1 cellular context compared by ENCODE assay signal in the genomic region with DNA sequence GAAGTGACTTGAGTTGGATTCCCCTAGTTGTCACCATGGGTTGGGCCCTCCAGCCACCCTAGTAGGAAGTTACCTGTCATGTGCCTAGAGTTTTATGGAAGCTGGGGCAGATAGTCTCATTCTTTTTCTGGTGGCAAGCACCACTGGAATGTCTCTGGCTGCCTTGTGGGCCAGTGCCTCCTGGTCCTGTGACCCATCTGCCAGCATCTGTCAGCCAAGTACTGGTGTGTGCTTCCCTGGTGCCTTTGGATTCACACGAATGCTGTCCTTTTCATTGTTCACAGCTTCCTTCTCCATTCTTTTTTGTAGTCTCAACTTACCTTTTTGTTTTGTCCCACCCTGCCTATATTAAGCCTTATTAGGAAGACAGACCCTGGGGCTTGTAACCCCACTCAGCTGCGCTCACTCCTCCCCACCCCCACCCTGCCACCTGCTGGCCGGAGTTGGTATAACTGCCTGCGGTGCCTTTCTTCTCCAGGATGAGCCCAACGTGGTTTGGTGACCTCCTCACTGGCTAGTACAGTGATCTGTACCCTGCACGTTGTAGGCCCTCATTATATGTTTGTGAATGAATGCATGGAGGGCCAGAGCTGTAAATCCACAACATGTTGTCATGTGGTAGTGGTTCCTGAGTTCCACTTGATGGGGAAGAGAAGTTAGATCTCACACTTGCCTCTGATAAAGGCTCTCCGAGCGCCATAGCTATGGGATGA.
A peak's percentile ranks its signal among the peaks of the same experiment; 100 is the strongest.
TF ChIP-seq lines count a peak whose summit lies in the region.

No MANE protein-coding gene starts in this region.

TF ChIP-seq in GM12878, 131 proteins besides CTCF, POLR2A, EP300 and RAD21 (continued from another document):
- TF ChIP-seq ZBTB40 (IDR thresholded peaks at IDR 0.05; ENCODE audit: borderline replicate concordance) = no peak
- TF ChIP-seq STAT3 (IDR thresholded peaks at IDR 0.05; ENCODE audit: low read depth, low read length) = no peak
- TF ChIP-seq, protein P1, sequence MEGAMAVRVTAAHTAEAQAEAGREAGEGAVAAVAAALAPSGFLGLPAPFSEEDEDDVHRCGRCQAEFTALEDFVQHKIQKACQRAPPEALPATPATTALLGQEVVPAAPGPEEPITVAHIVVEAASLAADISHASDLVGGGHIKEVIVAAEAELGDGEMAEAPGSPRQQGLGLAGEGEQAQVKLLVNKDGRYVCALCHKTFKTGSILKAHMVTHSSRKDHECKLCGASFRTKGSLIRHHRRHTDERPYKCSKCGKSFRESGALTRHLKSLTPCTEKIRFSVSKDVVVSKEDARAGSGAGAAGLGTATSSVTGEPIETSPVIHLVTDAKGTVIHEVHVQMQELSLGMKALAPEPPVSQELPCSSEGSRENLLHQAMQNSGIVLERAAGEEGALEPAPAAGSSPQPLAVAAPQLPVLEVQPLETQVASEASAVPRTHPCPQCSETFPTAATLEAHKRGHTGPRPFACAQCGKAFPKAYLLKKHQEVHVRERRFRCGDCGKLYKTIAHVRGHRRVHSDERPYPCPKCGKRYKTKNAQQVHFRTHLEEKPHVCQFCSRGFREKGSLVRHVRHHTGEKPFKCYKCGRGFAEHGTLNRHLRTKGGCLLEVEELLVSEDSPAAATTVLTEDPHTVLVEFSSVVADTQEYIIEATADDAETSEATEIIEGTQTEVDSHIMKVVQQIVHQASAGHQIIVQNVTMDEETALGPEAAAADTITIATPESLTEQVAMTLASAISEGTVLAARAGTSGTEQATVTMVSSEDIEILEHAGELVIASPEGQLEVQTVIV (IDR thresholded peaks at IDR 0.05; ENCODE audit: borderline replicate concordance, partially characterized antibody) = no peak
- 0 out of 2 replicates have a peak, but pooled peaks have one; percentile 31 for TF ChIP-seq YY1 (IDR thresholded peaks at IDR 0.05; ENCODE audit: low read depth, low read length)
- TF ChIP-seq NFYA (IDR thresholded peaks at IDR 0.05; ENCODE audit: borderline replicate concordance, low read depth, low read length) = no peak
- peak; percentile 41; the same call in 1 of the 2 replicates for TF ChIP-seq CHD2 (IDR thresholded peaks at IDR 0.05; ENCODE audit: borderline replicate concordance, low read depth, low read length)
- TF ChIP-seq, protein P2, sequence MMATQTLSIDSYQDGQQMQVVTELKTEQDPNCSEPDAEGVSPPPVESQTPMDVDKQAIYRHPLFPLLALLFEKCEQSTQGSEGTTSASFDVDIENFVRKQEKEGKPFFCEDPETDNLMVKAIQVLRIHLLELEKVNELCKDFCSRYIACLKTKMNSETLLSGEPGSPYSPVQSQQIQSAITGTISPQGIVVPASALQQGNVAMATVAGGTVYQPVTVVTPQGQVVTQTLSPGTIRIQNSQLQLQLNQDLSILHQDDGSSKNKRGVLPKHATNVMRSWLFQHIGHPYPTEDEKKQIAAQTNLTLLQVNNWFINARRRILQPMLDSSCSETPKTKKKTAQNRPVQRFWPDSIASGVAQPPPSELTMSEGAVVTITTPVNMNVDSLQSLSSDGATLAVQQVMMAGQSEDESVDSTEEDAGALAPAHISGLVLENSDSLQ (IDR thresholded peaks at IDR 0.05) = no peak
- TF ChIP-seq RUNX3 (IDR thresholded peaks at IDR 0.05; ENCODE audit: low read length) = no peak
- TF ChIP-seq CBFB (IDR thresholded peaks at IDR 0.05; ENCODE audit: low read depth) = no peak
- TF ChIP-seq KDM1A (IDR thresholded peaks at IDR 0.05; ENCODE audit: borderline replicate concordance) = no peak
- no peak for TF ChIP-seq ATF2 (IDR thresholded peaks at IDR 0.05; ENCODE audit: low read length)
- peak; percentile 82 for TF ChIP-seq SMC3 (IDR thresholded peaks at IDR 0.05; ENCODE audit: borderline replicate concordance, low read length)
- no peak for TF ChIP-seq KLF5 (IDR thresholded peaks at IDR 0.05; ENCODE audit: partially characterized antibody)
